In the genomic region with DNA sequence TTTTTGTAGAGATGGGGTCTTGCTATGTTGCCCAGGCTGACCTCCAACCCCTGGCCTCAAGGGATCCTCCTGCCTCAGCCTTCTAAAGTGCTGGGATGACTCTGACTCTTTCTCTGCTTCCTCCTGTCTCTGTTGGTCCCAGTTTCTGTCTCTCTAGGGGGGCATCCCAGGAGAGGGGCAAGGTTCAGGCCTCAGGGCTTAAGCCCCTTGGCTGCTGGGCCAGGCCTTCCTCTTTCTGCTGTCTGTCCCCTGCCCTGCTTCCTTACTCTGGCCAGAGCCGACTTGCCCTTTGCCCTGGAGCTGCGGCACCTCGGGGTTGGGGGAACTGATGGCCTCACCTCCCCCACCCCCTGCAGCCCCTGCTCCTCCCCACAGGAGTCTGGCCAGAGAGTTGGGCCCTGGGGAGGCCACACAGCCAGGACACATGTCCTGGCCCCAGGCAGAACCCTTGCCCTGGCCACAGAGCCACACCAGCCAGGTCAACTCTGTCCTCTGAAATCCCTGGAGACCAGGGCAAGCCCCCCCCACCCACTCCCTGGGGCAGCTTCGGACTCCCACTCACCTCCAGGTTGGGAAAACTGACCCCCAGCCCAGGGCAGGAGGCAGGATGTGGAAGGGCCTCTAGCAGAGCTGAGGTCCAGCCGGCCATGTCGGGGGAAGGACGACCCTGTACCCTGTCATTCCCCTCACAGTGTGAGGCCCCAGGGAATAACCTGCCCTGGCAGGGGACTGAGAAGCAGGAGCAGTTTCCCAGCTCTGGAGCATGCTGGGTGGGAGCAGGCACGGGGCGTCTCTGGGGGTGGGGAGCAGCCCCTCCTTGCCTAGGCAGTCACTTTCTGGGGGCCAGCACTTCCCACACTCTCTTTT, we compare ENCODE assay signal across 24 cellular contexts. TPM values are rescaled to one million over a fixed set of nuclear protein-coding genes. Genes with fewer than 3 reads are reported as not detected.
DNase-seq lines count a peak whose midpoint lies in the region; ATAC-seq and TF ChIP-seq lines count a peak whose summit lies in the region.
"Had no signal": no experiment of that assay in that cellular context is flagged by ENCODE, and none has a peak within 500 bp of the region (broad histone marks: within the 10 kb centered on the region; RNA-seq: fewer than 3 reads in every experiment).

No MANE protein-coding gene starts in this region.

- H3K4me1 ChIP-seq in GM23338 (ENCODE audit: insufficient read depth) (no peaks in the 10 kb centered on the region), adipocyte (ENCODE audit: control insufficient read depth, insufficient read depth, low read length) (peaks cover 53% of the 10 kb centered on the region), lower lobe of right lung (peaks cover 55% of the 10 kb centered on the region), subcutaneous abdominal adipose tissue (ENCODE audit: control insufficient read depth in 5 of 5, insufficient read depth in 5 of 5, low read length in 5 of 5) (peaks cover 6 to 84% (median 72%) of the 10 kb centered on the region in 5 donors), PC-9 (replicated peaks; ENCODE audit: insufficient read depth) (peaks cover 12% of the 10 kb centered on the region)

- H3K79me2 ChIP-seq in GM23338 (replicated peaks; ENCODE audit: insufficient read depth): no peaks in the 10 kb centered on the region
- H3K79me2 ChIP-seq in PC-9 (ENCODE audit: low read depth): no peaks in the 10 kb centered on the region

- H3K27me3 ChIP-seq in GM23338 (ENCODE audit: insufficient read depth): no peaks in the 10 kb centered on the region
- no peaks in the 10 kb centered on the region for H3K27me3 ChIP-seq in adipocyte (replicated peaks; ENCODE audit: control insufficient read depth, insufficient read depth, low read length)
- H3K27me3 ChIP-seq in lower lobe of right lung (ENCODE audit: low read depth): no peaks in the 10 kb centered on the region
- no peaks in the 10 kb centered on the region for H3K27me3 ChIP-seq in subcutaneous abdominal adipose tissue (ENCODE audit: control insufficient read depth in 5 of 5, insufficient read depth in 4 of 5, low read length in 5 of 5)
- H3K27me3 ChIP-seq in PC-9 (ENCODE audit: insufficient read depth, low read depth): no peaks in the 10 kb centered on the region

- H3K4me3 Mint-ChIP-seq in GM23338: no peak overlapping the region
- H3K4me3 Mint-ChIP-seq: activated T-cell treated with anti-CD3 and anti-CD28 coated beads, Interleukin-2, amount 50 U/mL, for 72 hours; endodermal cell; naive B cell; stimulated activated naive CD8-positive, alpha-beta T cell treated with anti-CD3 and anti-CD28 coated beads, Interleukin-15, Interleukin-2, amounts not matched to agents 100 ng/mL and 50 ng/mL, for 24 hours had no signal

- H3F3A ChIP-seq in GM23338 (replicated peaks; ENCODE audit: low read depth) (no peaks in the 10 kb centered on the region), PC-9 (ENCODE audit: insufficient read depth, low read depth) (no peaks in the 10 kb centered on the region)

- H3K4me2 ChIP-seq in GM23338 (no peak overlapping the region), PC-9 (no peak overlapping the region)

- intact Hi-C loops in lower lobe of right lung (cut with DNase I) (no loop called here), PC-9 (cut with micrococcal nuclease; ENCODE audit: unreplicated experiment) (no loop called here)

- H3K9me2 ChIP-seq in GM23338 (ENCODE audit: insufficient read depth): no peaks in the 10 kb centered on the region
- no peaks in the 10 kb centered on the region for H3K9me2 ChIP-seq in PC-9 (ENCODE audit: insufficient read depth)

- no peak overlapping the region for H3K27ac Mint-ChIP-seq in GM23338
- H3K27ac Mint-ChIP-seq: activated T-cell treated with anti-CD3 and anti-CD28 coated beads, Interleukin-2, amount 50 U/mL, for 72 hours; endodermal cell; naive B cell; stimulated activated naive CD8-positive, alpha-beta T cell treated with anti-CD3 and anti-CD28 coated beads, Interleukin-15, Interleukin-2, amounts not matched to agents 100 ng/mL and 50 ng/mL, for 24 hours had no signal

- H3K36me3 Mint-ChIP-seq in GM23338 (ENCODE audit: low read depth): no peaks in the 10 kb centered on the region
- H3K36me3 Mint-ChIP-seq: naive B cell had no signal

- no peak overlapping the region for H3K4me3 ChIP-seq in GM23338
- H3K4me3 ChIP-seq in adipocyte (ENCODE audit: low read length): no peak overlapping the region
- no peak overlapping the region for H3K4me3 ChIP-seq in lower lobe of right lung
- peak overlapping the region in 1 of 5 donors; percentile 1 for H3K4me3 ChIP-seq in subcutaneous abdominal adipose tissue (ENCODE audit: low read depth in 1 of 5, low read length in 5 of 5)
- no peak overlapping the region for H3K4me3 ChIP-seq in PC-9

- H3K4me1 Mint-ChIP-seq in GM23338: peaks cover 15% of the 10 kb centered on the region

- H3K9me3 ChIP-seq in adipocyte (ENCODE audit: control insufficient read depth, low read length) (no peaks in the 10 kb centered on the region), lower lobe of right lung (no peaks in the 10 kb centered on the region), subcutaneous abdominal adipose tissue (ENCODE audit: control insufficient read depth in 5 of 5, low read length in 5 of 5) (no peaks in the 10 kb centered on the region), PC-9 (ENCODE audit: insufficient read depth, low read depth) (no peaks in the 10 kb centered on the region)

- no TSS peak for BruUV-seq in PC-9 (replicated peaks; lab: Mats Ljungman, UMichigan)

- H3K27ac ChIP-seq in GM23338 (ENCODE audit: low read depth) (no peak overlapping the region), lower lobe of right lung (peak overlapping the region; percentile 36), subcutaneous abdominal adipose tissue (ENCODE audit: low read depth, low read length) (peak overlapping the region; percentile 29), caudate nucleus (ENCODE audit: low read depth, low read length) (no peak overlapping the region), PC-9 (no peak overlapping the region)

- peaks cover 3% of the 10 kb centered on the region for H3K27me3 Mint-ChIP-seq in GM23338 (ENCODE audit: insufficient read depth, low read depth, poor library complexity)
- H3K27me3 Mint-ChIP-seq: stimulated activated naive CD8-positive, alpha-beta T cell treated with anti-CD3 and anti-CD28 coated beads, Interleukin-15, Interleukin-2, amounts not matched to agents 100 ng/mL and 50 ng/mL, for 24 hours had no signal

- TF ChIP-seq CTCF in GM23338 (conservative IDR thresholded peaks at IDR 0.05; ENCODE audit: low read depth in 2 of 2) (no peak), lower lobe of right lung (IDR thresholded peaks at IDR 0.05) (no peak), PC-9 (conservative IDR thresholded peaks at IDR 0.05) (no peak)

- ATAC-seq in GM23338 (peak; percentile 12; the same call in 1 of the 3 replicates), lower lobe of right lung (peak; percentile 8 to 20), GM18517 (IDR thresholded peaks at IDR 0.05; ENCODE audit: unreplicated experiment) (no peak)
- ATAC-seq: activated T-cell treated with anti-CD3 and anti-CD28 coated beads, Interleukin-2, amount 50 U/mL, for 72 hours; esophagus mucosa had no signal

- H2AFZ ChIP-seq in GM23338 (no peak overlapping the region), PC-9 (no peak overlapping the region)

- no peak for DNase-seq in GM23338 (ENCODE audit: low spot score)
- no peak for DNase-seq in adipocyte (ENCODE audit: low read depth)
- peak; percentile 78 for DNase-seq in lower lobe of right lung
- DNase-seq in caudate nucleus (lab: John Stamatoyannopoulos, UW): no peak
- no peak for DNase-seq in PC-9
- DNase-seq: activated CD4-positive, alpha-beta T cell treated with anti-CD3 and anti-CD28 coated beads, Interleukin-2, amount 50 U/mL, for 4 hours; activated T-cell treated with anti-CD3 and anti-CD28 coated beads, Interleukin-2, amount 50 U/mL, for 72 hours; dermis blood vessel endothelial cell; endodermal cell; left ventricle myocardium superior; midbrain; naive B cell; NCI-H1092; NCI-H187; NCI-H2171 had no signal

- no peaks in the 10 kb centered on the region for H3K36me3 ChIP-seq in GM23338 (ENCODE audit: insufficient read depth)
- no peaks in the 10 kb centered on the region for H3K36me3 ChIP-seq in adipocyte (ENCODE audit: control insufficient read depth, insufficient read depth, low read length, severe bottlenecking)
- H3K36me3 ChIP-seq in lower lobe of right lung: no peaks in the 10 kb centered on the region
- no peaks in the 10 kb centered on the region for H3K36me3 ChIP-seq in subcutaneous abdominal adipose tissue (ENCODE audit: control insufficient read depth in 5 of 5, insufficient read depth in 5 of 5, low read length in 5 of 5)
- no peaks in the 10 kb centered on the region for H3K36me3 ChIP-seq in PC-9 (ENCODE audit: low read depth)

- POLR2A ChIA-PET in PC-9 (lab: Charles Lee; ENCODE audit: unreplicated experiment): no interaction called here

- no peaks in the 10 kb centered on the region for H3K9me3 Mint-ChIP-seq in GM23338
- H3K9me3 Mint-ChIP-seq: activated T-cell treated with anti-CD3 and anti-CD28 coated beads, Interleukin-2, amount 50 U/mL, for 72 hours; endodermal cell; naive B cell; stimulated activated naive CD8-positive, alpha-beta T cell treated with anti-CD3 and anti-CD28 coated beads, Interleukin-15, Interleukin-2, amounts not matched to agents 100 ng/mL and 50 ng/mL, for 24 hours had no signal

- H3K9ac ChIP-seq in adipocyte (ENCODE audit: low read length): peak overlapping the region; percentile 57
- no peak overlapping the region for H3K9ac ChIP-seq in subcutaneous abdominal adipose tissue (ENCODE audit: low read length in 5 of 5)

- H4K20me1 ChIP-seq in GM23338 (replicated peaks; ENCODE audit: insufficient read depth) (no peaks in the 10 kb centered on the region), PC-9 (ENCODE audit: insufficient read depth) (no peaks in the 10 kb centered on the region)

- CTCF ChIA-PET in PC-9 (lab: Charles Lee): no interaction called here

TF ChIP-seq in GM23338, 12 proteins besides CTCF, POLR2A, EP300 and RAD21 (continues in another document):
- no peak for TF ChIP-seq POLR2AphosphoS5 (IDR thresholded peaks at IDR 0.05; ENCODE audit: low read depth)
- TF ChIP-seq ZNF331 (CRISPR knock-in tag; IDR thresholded peaks at IDR 0.05; ENCODE audit: low read depth): no peak
- TF ChIP-seq CREB1 (CRISPR knock-in tag; IDR thresholded peaks at IDR 0.05; ENCODE audit: low read depth): no peak
- no peak for TF ChIP-seq EZH2 (IDR thresholded peaks at IDR 0.05; ENCODE audit: low read depth, unreplicated experiment)

RNA-seq across cellular contexts. Expression of a gene that starts 23.7 kb away (rescaled TPM):
- total RNA-seq in GM23338 (2014; rRNA removed; shearing (Covaris generic)): 2.6 and 5.0 TPM in 2 replicates
- polyA plus RNA-seq in GM23338 (2016; fragmentation: Nextera tagmentation; extraction: Ambion mirVana): 0.50 and 1.2 TPM in 2 replicates
- 75.1 TPM for total RNA-seq in lower lobe of right lung
- 8.9 and 9.2 TPM in 2 replicates for total RNA-seq in PC-9 (2021)

RNA-seq across cellular contexts. Expression of a gene that starts 53.0 kb away (rescaled TPM):
- 2.6 and 6.3 TPM in 2 replicates for total RNA-seq in GM23338 (2014; rRNA removed; shearing (Covaris generic))
- 2.5 and 3.3 TPM in 2 replicates for polyA plus RNA-seq in GM23338 (2016; fragmentation: Nextera tagmentation; extraction: Ambion mirVana)
- 0.62 TPM for total RNA-seq in lower lobe of right lung
- not detected in 2 replicates for total RNA-seq in PC-9 (2021)
- total RNA-seq: activated T-cell treated with anti-CD3 and anti-CD28 coated beads, Interleukin-2, amount 50 U/mL, for 72 hours; esophagus mucosa; fibroblast of villous mesenchyme; G401; left ventricle myocardium superior; NCI-H460; osteoblast had no signal
- polyA plus RNA-seq: BJ had no signal

Comparison
In these comparisons a context has a peak if more than half of its experiments do, and no peak if none do; other contexts are left out.
1. H3K27ac ChIP-seq: peak in lower lobe of right lung (single experiment) and subcutaneous abdominal adipose tissue (single experiment); none in GM23338 (single experiment), caudate nucleus (single experiment) and PC-9 (single experiment).